Comparison of ENCODE assay signal across 10 cellular contexts in the genomic region with DNA sequence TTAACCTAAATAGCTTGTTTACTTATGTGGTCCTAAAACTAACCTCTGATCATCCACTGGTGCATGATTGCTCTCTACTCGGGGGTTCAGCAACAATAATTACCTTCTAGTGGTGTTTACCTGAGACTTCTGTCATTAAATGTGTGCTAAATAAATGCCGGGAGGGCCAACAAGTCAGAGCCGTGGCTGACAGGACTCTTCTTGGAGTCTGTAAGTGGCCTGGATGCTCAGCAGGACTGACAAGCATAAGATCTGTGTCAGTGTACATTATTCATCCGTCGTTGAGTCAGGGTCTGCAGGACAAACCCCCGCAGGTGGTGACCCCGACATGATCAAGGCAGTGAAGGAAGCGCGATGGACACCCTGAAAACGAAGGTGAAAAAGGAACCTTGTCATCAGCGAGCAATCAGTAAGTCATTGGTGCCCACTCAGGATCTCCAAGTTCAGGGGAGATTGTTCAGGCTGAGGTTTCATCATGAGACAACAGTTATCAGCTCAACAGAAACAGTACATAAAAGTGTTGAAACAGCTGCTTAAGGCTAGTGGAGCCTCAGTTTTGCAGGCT.
"Had no signal": no experiment of that assay in that cellular context is flagged by ENCODE, and none has a peak within 500 bp of the region (broad histone marks: within the 10 kb centered on the region; RNA-seq: fewer than 3 reads in every experiment).

No MANE protein-coding gene starts in this region.

- ATAC-seq: activated T-cell treated with anti-CD3 and anti-CD28 coated beads, Interleukin-2, amount 50 U/mL, for 4 hours had no signal

- H3K4me1 ChIP-seq: breast epithelium had no signal

- H3K36me3 ChIP-seq: breast epithelium, thyroid gland had no signal

- H3K9me3 ChIP-seq: breast epithelium, thyroid gland had no signal

- H3K27me3 ChIP-seq: breast epithelium, thyroid gland had no signal

- H3K4me3 ChIP-seq: thyroid gland had no signal

- DNase-seq: activated CD4-positive, alpha-beta T cell treated with anti-CD3 and anti-CD28 coated beads, Interleukin-2, amount 50 U/mL, for 1 hour; activated CD4-positive, CD25-positive, alpha-beta regulatory T cell; activated naive CD4-positive, alpha-beta T cell; activated T-cell treated with anti-CD3 and anti-CD28 coated beads, Interleukin-2, amount 50 U/mL, for 4 hours; aorta; effector CD4-positive, alpha-beta T cell; left cardiac atrium; SHP77 treated with DMSO at 0.1 percent for 48 hours; thyroid gland had no signal

- H3K27ac ChIP-seq: breast epithelium, thyroid gland had no signal
